Comparison of ENCODE assay signal across 27 cellular contexts in the genomic region with DNA sequence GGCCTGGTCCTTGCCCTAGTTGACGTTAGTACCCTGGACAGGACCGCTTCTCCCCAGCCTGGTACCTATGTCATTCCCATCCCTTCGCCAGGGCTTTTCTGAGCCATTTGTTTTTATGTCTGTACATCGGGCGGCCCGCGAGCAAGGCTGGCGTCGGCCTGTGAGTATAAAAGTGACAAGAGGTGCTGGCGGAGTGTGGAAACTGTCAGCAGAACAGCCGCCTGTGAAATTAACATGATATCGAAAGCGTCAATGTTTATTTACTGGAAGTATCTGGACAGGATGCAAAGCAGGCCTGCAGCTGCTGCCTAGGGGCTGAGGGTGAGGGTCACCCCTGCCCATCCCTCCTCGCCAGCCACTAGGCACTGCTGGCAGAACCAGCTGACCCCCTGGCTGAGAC. TPM values are rescaled to one million over a fixed set of nuclear protein-coding genes. Genes with fewer than 3 reads are reported as not detected.
DNase-seq lines count a peak whose midpoint lies in the region; ATAC-seq and TF ChIP-seq lines count a peak whose summit lies in the region.
"Had no signal": no experiment of that assay in that cellular context is flagged by ENCODE, and none has a peak within 500 bp of the region (broad histone marks: within the 10 kb centered on the region; RNA-seq: fewer than 3 reads in every experiment).

No MANE protein-coding gene starts in this region.

- no peaks in the 10 kb centered on the region for H4K20me1 ChIP-seq in SU-DHL-6 (ENCODE audit: low read depth, low read length)
- no peaks in the 10 kb centered on the region for H4K20me1 ChIP-seq in hepatocyte (ENCODE audit: insufficient read depth, poor library complexity, severe bottlenecking)

- H3F3A ChIP-seq in SU-DHL-6 (ENCODE audit: insufficient read depth): no peaks in the 10 kb centered on the region

- TF ChIP-seq CTCF in heart left ventricle (IDR thresholded peaks at IDR 0.05): no peak
- TF ChIP-seq CTCF in SU-DHL-6 (IDR thresholded peaks at IDR 0.05; ENCODE audit: insufficient read depth, low read length, poor library complexity, severe bottlenecking): no peak
- no peak for TF ChIP-seq CTCF in hepatocyte (IDR thresholded peaks at IDR 0.05; ENCODE audit: poor library complexity)
- no peak for TF ChIP-seq CTCF in osteocyte (IDR thresholded peaks at IDR 0.05)

- H3K27me3 ChIP-seq in heart left ventricle (no peaks in the 10 kb centered on the region), SU-DHL-6 (ENCODE audit: low read length) (no peaks in the 10 kb centered on the region), right cardiac atrium (ENCODE audit: control insufficient read depth, insufficient read depth) (no peaks in the 10 kb centered on the region), hepatocyte (no peaks in the 10 kb centered on the region)
- H3K27me3 ChIP-seq: adrenal gland, body of pancreas, upper lobe of right lung had no signal

- no peaks in the 10 kb centered on the region for H3K36me3 ChIP-seq in heart left ventricle
- H3K36me3 ChIP-seq in SU-DHL-6 (ENCODE audit: low read length): no peaks in the 10 kb centered on the region
- no peaks in the 10 kb centered on the region for H3K36me3 ChIP-seq in hepatocyte (replicated peaks; ENCODE audit: insufficient read depth, low read depth)
- H3K36me3 ChIP-seq: adrenal gland, upper lobe of right lung had no signal

- H3K4me2 ChIP-seq in SU-DHL-6 (ENCODE audit: low read depth, low read length, poor library complexity, severe bottlenecking) (no peak overlapping the region), hepatocyte (no peak overlapping the region)
- H3K4me2 ChIP-seq: A549 had no signal

- no peaks in the 10 kb centered on the region for H3K9me3 ChIP-seq in heart left ventricle
- H3K9me3 ChIP-seq in SU-DHL-6 (ENCODE audit: insufficient read depth, low read length): no peaks in the 10 kb centered on the region
- no peaks in the 10 kb centered on the region for H3K9me3 ChIP-seq in right cardiac atrium (ENCODE audit: control insufficient read depth, low read length)
- H3K9me3 ChIP-seq in hepatocyte (ENCODE audit: low read depth): no peaks in the 10 kb centered on the region
- H3K9me3 ChIP-seq: A549, adrenal gland, body of pancreas, upper lobe of right lung had no signal

- TF ChIP-seq POLR2A in heart left ventricle (IDR thresholded peaks at IDR 0.05): no peak

- intact Hi-C loops in heart left ventricle (cut with DNase I): no loop called here
- intact Hi-C loops in Right ventricle myocardium superior (cut with DNase I): no loop called here
- intact Hi-C loops in right cardiac atrium (cut with DNase I): no loop called here

- no peak overlapping the region for H3K27ac Mint-ChIP-seq in osteocyte (ENCODE audit: unreplicated experiment)
- H3K27ac Mint-ChIP-seq: activated CD4-positive, alpha-beta memory T cell treated with anti-CD3 and anti-CD28 coated beads for 36 hours; activated naive CD4-positive, alpha-beta T cell treated with anti-CD3 and anti-CD28 coated beads for 36 hours; activated T-helper 1 cell treated with anti-CD3 and anti-CD28 coated beads, Interleukin-12 subunit alpha, Interleukin-12 subunit beta, Interleukin-2, Interleukin-4 antibody, amounts not matched to agents 30 ng/mL and 10 ng/mL and 1 ng/mL, durations not matched to agents 14 hours and 24 hours and 36 hours; CD4-positive, alpha-beta memory T cell; stimulated activated naive B cell treated with anti-CD40 and anti-IgM and Interleukin-4, amounts not matched to agents 10 μg/mL and 1 μg/mL and 100 μg/mL, for 72 hours had no signal

- ATAC-seq in heart left ventricle (peak in 2 of 4 donors; percentile 11 to 19), Right ventricle myocardium superior (ENCODE audit: poor library complexity) (no peak), right cardiac atrium (peak; percentile 15 to 28), HG03565 (IDR thresholded peaks at IDR 0.05; ENCODE audit: unreplicated experiment) (no peak)
- ATAC-seq: activated CD4-positive, CD25-positive, alpha-beta regulatory T cell treated with anti-CD3 and anti-CD28 coated beads, Interleukin-2, amount 50 U/mL, for 24 hours; body of pancreas; stimulated activated naive B cell treated with anti-CD40 and anti-IgM and Interleukin-4, amounts not matched to agents 10 μg/mL and 1 μg/mL and 100 μg/mL, for 72 hours had no signal

- peaks cover 2% of the 10 kb centered on the region for H3K4me1 Mint-ChIP-seq in osteocyte (ENCODE audit: unreplicated experiment)

- peak overlapping the region in 10 of 12 donors; percentile 11 to 82 (median 48) for H3K27ac ChIP-seq in heart left ventricle
- no peak overlapping the region for H3K27ac ChIP-seq in SU-DHL-6 (ENCODE audit: low read depth, low read length)
- peak overlapping the region; percentile 72 for H3K27ac ChIP-seq in right cardiac atrium (ENCODE audit: low read length)
- no peak overlapping the region for H3K27ac ChIP-seq in hepatocyte
- H3K27ac ChIP-seq: A549, adrenal gland, body of pancreas, GM23248, parathyroid adenoma, upper lobe of right lung had no signal

- H3K9me2 ChIP-seq in SU-DHL-6 (replicated peaks; ENCODE audit: insufficient read depth, low read length): no peaks in the 10 kb centered on the region
- no peaks in the 10 kb centered on the region for H3K9me2 ChIP-seq in hepatocyte (replicated peaks; ENCODE audit: insufficient read depth)

- H3K9ac ChIP-seq in SU-DHL-6 (ENCODE audit: low read length): no peak overlapping the region
- H3K9ac ChIP-seq: GM23248, parathyroid adenoma had no signal

- H3K4me3 ChIP-seq in heart left ventricle (peak overlapping the region in 1 of 12 donors; percentile 8), SU-DHL-6 (ENCODE audit: insufficient read depth, low read length, poor library complexity, severe bottlenecking) (no peak overlapping the region), right cardiac atrium (ENCODE audit: low read length) (no peak overlapping the region), hepatocyte (no peak overlapping the region)
- H3K4me3 ChIP-seq: A549, adrenal gland, body of pancreas, GM23248, upper lobe of right lung had no signal

- H3K4me1 ChIP-seq in heart left ventricle: peaks cover 0 to 12% (median 0%) of the 10 kb centered on the region in 12 donors
- no peaks in the 10 kb centered on the region for H3K4me1 ChIP-seq in right cardiac atrium (ENCODE audit: control insufficient read depth, insufficient read depth, low read length)
- H3K4me1 ChIP-seq in hepatocyte (ENCODE audit: insufficient read depth): no peaks in the 10 kb centered on the region
- H3K4me1 ChIP-seq: A549, adrenal gland, body of pancreas, parathyroid adenoma, upper lobe of right lung had no signal

- no peaks in the 10 kb centered on the region for H3K36me3 Mint-ChIP-seq in osteocyte (ENCODE audit: unreplicated experiment)
- H3K36me3 Mint-ChIP-seq: activated CD4-positive, alpha-beta memory T cell treated with anti-CD3 and anti-CD28 coated beads for 36 hours; CD4-positive, alpha-beta memory T cell; stimulated activated naive B cell treated with anti-CD40 and anti-IgM and Interleukin-4, amounts not matched to agents 10 μg/mL and 1 μg/mL and 100 μg/mL, for 72 hours had no signal

- H2AFZ ChIP-seq in SU-DHL-6 (ENCODE audit: low read depth, low read length, severe bottlenecking) (peak overlapping the region; percentile 49), hepatocyte (no peak overlapping the region)
- H2AFZ ChIP-seq: GM23248, parathyroid adenoma had no signal

- H3K9me3 Mint-ChIP-seq in osteocyte (ENCODE audit: unreplicated experiment): no peaks in the 10 kb centered on the region
- H3K9me3 Mint-ChIP-seq: activated CD4-positive, alpha-beta memory T cell treated with anti-CD3 and anti-CD28 coated beads for 36 hours; activated naive CD4-positive, alpha-beta T cell treated with anti-CD3 and anti-CD28 coated beads for 36 hours; activated T-helper 1 cell treated with anti-CD3 and anti-CD28 coated beads, Interleukin-12 subunit alpha, Interleukin-12 subunit beta, Interleukin-2, Interleukin-4 antibody, amounts not matched to agents 30 ng/mL and 10 ng/mL and 1 ng/mL, durations not matched to agents 14 hours and 24 hours and 36 hours; nephron progenitor cell; stimulated activated naive B cell treated with anti-CD40 and anti-IgM and Interleukin-4, amounts not matched to agents 10 μg/mL and 1 μg/mL and 100 μg/mL, for 72 hours had no signal

- H3K79me2 ChIP-seq in SU-DHL-6 (ENCODE audit: insufficient read depth, low read length): no peaks in the 10 kb centered on the region
- H3K79me2 ChIP-seq in hepatocyte: no peaks in the 10 kb centered on the region
- H3K79me2 ChIP-seq: parathyroid adenoma had no signal

- DNase-seq in heart left ventricle (no peak), Right ventricle myocardium superior (no peak), right cardiac atrium (peak in 2 of 3 donors; percentile 46 to 51), hepatocyte (ENCODE audit: low spot score) (no peak), osteocyte (ENCODE audit: extremely low spot score, unreplicated experiment) (no peak), mesenteric fat pad (ENCODE audit: low spot score) (no peak)
- DNase-seq: activated CD8-positive, alpha-beta memory T cell treated with anti-CD3 and anti-CD28 coated beads, Interleukin-2, amount 50 U/mL, for 4 hours; activated naive CD4-positive, alpha-beta T cell treated with anti-CD3 and anti-CD28 coated beads for 36 hours; AML-193; body of pancreas; CD4-positive, alpha-beta memory T cell; kidney glomerular epithelial cell; NCI-H1105; NCI-H187; stimulated activated naive B cell treated with anti-CD40 and anti-IgM and Interleukin-4, amounts not matched to agents 10 μg/mL and 1 μg/mL and 100 μg/mL, for 72 hours; upper lobe of right lung had no signal

- H3K4me3 Mint-ChIP-seq in osteocyte (ENCODE audit: unreplicated experiment): no peak overlapping the region
- H3K4me3 Mint-ChIP-seq: activated CD4-positive, alpha-beta memory T cell treated with anti-CD3 and anti-CD28 coated beads for 36 hours; activated naive CD4-positive, alpha-beta T cell treated with anti-CD3 and anti-CD28 coated beads for 36 hours; activated T-helper 1 cell treated with anti-CD3 and anti-CD28 coated beads, Interleukin-12 subunit alpha, Interleukin-12 subunit beta, Interleukin-2, Interleukin-4 antibody, amounts not matched to agents 30 ng/mL and 10 ng/mL and 1 ng/mL, durations not matched to agents 14 hours and 24 hours and 36 hours; CD4-positive, alpha-beta memory T cell; stimulated activated naive B cell treated with anti-CD40 and anti-IgM and Interleukin-4, amounts not matched to agents 10 μg/mL and 1 μg/mL and 100 μg/mL, for 72 hours had no signal

- no peaks in the 10 kb centered on the region for H3K27me3 Mint-ChIP-seq in osteocyte (ENCODE audit: unreplicated experiment)
- H3K27me3 Mint-ChIP-seq: activated CD4-positive, alpha-beta memory T cell treated with anti-CD3 and anti-CD28 coated beads for 36 hours; CD4-positive, alpha-beta memory T cell had no signal

- 66 to 86% (median 78%) methylated on average over 14 of the region's 14 CpGs for WGBS in heart left ventricle, 4 donors
- WGBS in right cardiac atrium: 60% methylated on average over 14 of the region's 14 CpGs
- WGBS in hepatocyte (ENCODE audit: low lambda C conversion rate, missing lambda C conversion rate): 80% methylated on average over 14 of the region's 14 CpGs

RNA-seq across cellular contexts. Expression of a gene that starts 33.4 kb away (rescaled TPM):
- 1 to 10 TPM in 7 of 9 donors, under 1 TPM in 2; 0.49 to 4.0 (median 1.7) TPM for total RNA-seq in heart left ventricle
- 1 to 10 TPM; 1.3 to 2.8 TPM for polyA plus RNA-seq in heart left ventricle
- 0.81 TPM for total RNA-seq in Right ventricle myocardium superior
- total RNA-seq in right cardiac atrium: 10 to 100 TPM in 1 of 4 donors, 1 to 10 TPM in 3; 5.7 to 12.1 (median 8.6) TPM
- polyA plus RNA-seq in right cardiac atrium: 5.1 TPM
- total RNA-seq in hepatocyte: 3.3 and 4.3 TPM in 2 replicates
- polyA plus RNA-seq in hepatocyte: 5.1 and 8.1 TPM in 2 replicates
- 2.1 and 2.4 TPM in 2 replicates for total RNA-seq in osteocyte
- total RNA-seq in mesenteric fat pad: 1.6 TPM
- total RNA-seq: activated CD4-positive, alpha-beta memory T cell treated with anti-CD3 and anti-CD28 coated beads for 36 hours; activated naive CD4-positive, alpha-beta T cell treated with anti-CD3 and anti-CD28 coated beads for 36 hours; activated T-helper 1 cell treated with anti-CD3 and anti-CD28 coated beads, Interleukin-12 subunit alpha, Interleukin-12 subunit beta, Interleukin-2, Interleukin-4 antibody, amounts not matched to agents 30 ng/mL and 10 ng/mL and 1 ng/mL, durations not matched to agents 14 hours and 24 hours and 36 hours; CD4-positive, alpha-beta memory T cell; GM23248; M059J had no signal
- polyA plus RNA-seq: CD4-positive, alpha-beta memory T cell; GM23248 had no signal

Comparison
In these comparisons a context has a peak if more than half of its experiments do, and no peak if none do; other contexts are left out.
1. ATAC-seq: peak in right cardiac atrium (2 of 2); none in Right ventricle myocardium superior (single experiment) and HG03565 (single experiment).
2. DNase-seq: peak in right cardiac atrium (2 of 3); none in heart left ventricle (0 of 5), Right ventricle myocardium superior (single experiment), hepatocyte (single experiment), osteocyte (single experiment) and mesenteric fat pad (single experiment).
3. H3K27ac ChIP-seq: peak in heart left ventricle (10 of 12) and right cardiac atrium (single experiment); none in SU-DHL-6 (single experiment) and hepatocyte (single experiment).